Comparison of ENCODE assay signal across 8 cellular contexts in the genomic region with DNA sequence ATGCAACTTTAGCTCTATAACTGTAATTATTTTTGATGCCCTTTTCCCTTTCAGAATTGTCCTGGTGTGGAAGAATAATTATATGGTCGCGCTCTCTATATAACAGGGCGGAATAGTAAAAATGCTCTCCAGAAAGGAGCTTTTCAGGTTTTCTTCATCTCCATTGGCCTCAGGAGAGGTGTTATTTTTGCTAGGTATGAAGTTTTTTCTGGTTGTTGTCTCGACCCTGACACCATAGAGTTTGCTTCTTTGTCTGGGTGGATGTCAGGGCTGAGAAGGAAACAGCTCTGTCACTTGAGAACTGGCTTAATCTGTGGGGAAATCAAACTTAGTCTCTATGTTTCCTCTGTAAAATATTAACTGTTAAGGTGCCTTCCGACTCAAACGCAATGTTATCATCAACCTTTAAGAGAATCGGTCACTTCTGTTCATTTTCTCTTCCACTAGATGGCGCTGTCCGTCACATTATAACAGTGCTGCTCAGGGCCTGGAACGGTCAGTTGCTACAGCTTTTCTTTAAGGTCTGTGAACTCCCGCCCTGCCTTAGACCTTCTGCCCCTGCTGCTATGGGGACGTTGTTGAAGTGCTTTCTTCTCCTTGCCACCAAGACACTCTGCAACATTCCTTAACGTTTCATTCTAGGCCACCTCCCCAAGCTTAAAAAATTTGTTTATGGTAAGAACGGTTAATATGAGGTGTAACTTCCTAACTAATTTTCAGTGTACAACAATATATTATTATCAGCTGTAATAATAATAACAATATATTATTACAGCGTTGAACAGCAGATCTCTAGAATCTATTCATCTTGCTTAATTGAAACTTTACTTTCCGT. TPM values are rescaled to one million over a fixed set of nuclear protein-coding genes. Genes with fewer than 3 reads are reported as not detected.
DNase-seq lines count a peak whose midpoint lies in the region; ATAC-seq and TF ChIP-seq lines count a peak whose summit lies in the region.
"Had no signal": no experiment of that assay in that cellular context is flagged by ENCODE, and none has a peak within 500 bp of the region (broad histone marks: within the 10 kb centered on the region; RNA-seq: fewer than 3 reads in every experiment).

No MANE protein-coding gene starts in this region.

- H3K4me1 Mint-ChIP-seq in activated naive CD4-positive, alpha-beta T cell treated with anti-CD3 and anti-CD28 coated beads for 36 hours (ENCODE audit: low read depth): no peaks in the 10 kb centered on the region
- H3K4me1 Mint-ChIP-seq in glutamatergic neuron (ENCODE audit: low read depth, unreplicated experiment): peaks cover 5% of the 10 kb centered on the region

- TF ChIP-seq CTCF in GM12874 (IDR thresholded peaks at IDR 0.05; ENCODE audit: insufficient read depth, low read depth, low read length) (peak; percentile 64), glutamatergic neuron (IDR thresholded peaks at IDR 0.05; ENCODE audit: partially characterized antibody, unreplicated experiment) (peak; percentile 89), psoas muscle (IDR thresholded peaks at IDR 0.05) (peak; percentile 72)

- H3K36me3 ChIP-seq in psoas muscle (ENCODE audit: insufficient read depth in 1 of 2, low read depth in 1 of 2): no peaks in the 10 kb centered on the region

- intact Hi-C loops in activated naive CD4-positive, alpha-beta T cell treated with anti-CD3 and anti-CD28 coated beads for 36 hours (cut with micrococcal nuclease): loop anchor here (1.0 to 5.0 kb wide), 8 partner anchors 60 to 476 kb away; no protein-coding TSS in a partner anchor
- intact Hi-C loops in psoas muscle (cut with DNase I): loop anchor here (5.0 kb wide), 2 partner anchors 59 to 419 kb away; no protein-coding TSS in a partner anchor

- H3K27ac ChIP-seq in psoas muscle: no peak overlapping the region

- no peak overlapping the region for H3K27ac Mint-ChIP-seq in activated naive CD4-positive, alpha-beta T cell treated with anti-CD3 and anti-CD28 coated beads for 36 hours
- H3K27ac Mint-ChIP-seq in glutamatergic neuron (ENCODE audit: unreplicated experiment): no peak overlapping the region

- H3K36me3 Mint-ChIP-seq in activated naive CD4-positive, alpha-beta T cell treated with anti-CD3 and anti-CD28 coated beads for 36 hours (ENCODE audit: low read depth): no peaks in the 10 kb centered on the region
- H3K36me3 Mint-ChIP-seq in glutamatergic neuron (ENCODE audit: unreplicated experiment): no peaks in the 10 kb centered on the region

- no peaks in the 10 kb centered on the region for H3K4me1 ChIP-seq in psoas muscle

- DNase-seq in NAMALWA (ENCODE audit: low spot score) (peak; percentile 88), SIG-M5 treated with dmso at 0.1 percent for 504 hours (lab: John Stamatoyannopoulos, UW; ENCODE audit: unreplicated experiment) (peak; percentile 85), glutamatergic neuron (peak; percentile 50), psoas muscle (no peak)
- DNase-seq in activated naive CD4-positive, alpha-beta T cell treated with anti-CD3 and anti-CD28 coated beads for 36 hours: peak; percentile 79

- H3K4me3 ChIP-seq in psoas muscle: no peak overlapping the region

- ATAC-seq in HG02588 (IDR thresholded peaks at IDR 0.05; ENCODE audit: unreplicated experiment) (peak; percentile 92), psoas muscle (peak; percentile 61 to 85 (median 66))

- CTCF ChIA-PET in activated naive CD4-positive, alpha-beta T cell treated with anti-CD3 and anti-CD28 coated beads for 36 hours (lab: Charles Lee): interaction anchor here (0.5 to 7.4 kb wide), 45 partner anchors 8 to 1679 kb away, joined by 3 to 78 read pairs (median 4); no protein-coding TSS in a partner anchor

- no peaks in the 10 kb centered on the region for H3K9me3 Mint-ChIP-seq in activated naive CD4-positive, alpha-beta T cell treated with anti-CD3 and anti-CD28 coated beads for 36 hours
- no peaks in the 10 kb centered on the region for H3K9me3 Mint-ChIP-seq in glutamatergic neuron (ENCODE audit: unreplicated experiment)

- WGBS in psoas muscle, 3 donors: 29 to 33% (median 32%) methylated on average over 16 of the region's 16 CpGs

- H3K27me3 Mint-ChIP-seq in activated naive CD4-positive, alpha-beta T cell treated with anti-CD3 and anti-CD28 coated beads for 36 hours (ENCODE audit: low read depth): peaks cover 8% of the 10 kb centered on the region
- H3K27me3 Mint-ChIP-seq in glutamatergic neuron (ENCODE audit: unreplicated experiment): no peaks in the 10 kb centered on the region

- no peaks in the 10 kb centered on the region for H3K27me3 ChIP-seq in psoas muscle (ENCODE audit: insufficient read depth in 3 of 3, low read length in 2 of 3)

- H3K9me3 ChIP-seq in psoas muscle: no peaks in the 10 kb centered on the region

- H3K4me3 Mint-ChIP-seq in activated naive CD4-positive, alpha-beta T cell treated with anti-CD3 and anti-CD28 coated beads for 36 hours: no peak overlapping the region
- no peak overlapping the region for H3K4me3 Mint-ChIP-seq in glutamatergic neuron (ENCODE audit: unreplicated experiment)

RNA-seq across cellular contexts. Expression of a gene that starts 23.8 kb away (rescaled TPM):
- not detected for total RNA-seq in activated naive CD4-positive, alpha-beta T cell treated with anti-CD3 and anti-CD28 coated beads for 36 hours
- not detected for total RNA-seq in glutamatergic neuron (ENCODE audit: unreplicated experiment)
- not detected for total RNA-seq in psoas muscle
- polyA plus RNA-seq in psoas muscle: not detected
- total RNA-seq: skeletal muscle tissue had no signal

RNA-seq across cellular contexts. Expression of a gene that starts 41.6 kb away (rescaled TPM):
- total RNA-seq in activated naive CD4-positive, alpha-beta T cell treated with anti-CD3 and anti-CD28 coated beads for 36 hours: not detected
- total RNA-seq in glutamatergic neuron (ENCODE audit: unreplicated experiment): not detected
- total RNA-seq in psoas muscle: not detected
- polyA plus RNA-seq in psoas muscle: under 1 TPM in 2 of 3 donors, not detected in 1; 0.03 TPM
- total RNA-seq: skeletal muscle tissue had no signal

Comparison
In these comparisons a context has a peak if more than half of its experiments do, and no peak if none do; other contexts are left out.
1. DNase-seq: peak in NAMALWA (single experiment), SIG-M5 treated with dmso at 0.1 percent for 504 hours (single experiment), activated naive CD4-positive, alpha-beta T cell treated with anti-CD3 and anti-CD28 coated beads for 36 hours (single experiment) and glutamatergic neuron (single experiment); none in psoas muscle (0 of 2).
2. Peak in every context shown above with its lines, with median percentiles within 50 percentile points of each other: CTCF ChIP-seq.